In genomic region chr2:130252880-130253645, GRCh38 we compare ENCODE assay signal across 1 cellular context.
TF ChIP-seq lines count a peak whose summit lies in the region.

No MANE protein-coding gene starts in this region.

TF ChIP-seq in GM23338, 12 proteins besides CTCF, POLR2A, EP300 and RAD21 (continued from another document):
- no peak for TF ChIP-seq REST (IDR thresholded peaks at IDR 0.05; ENCODE audit: unreplicated experiment)
- TF ChIP-seq, protein P1, sequence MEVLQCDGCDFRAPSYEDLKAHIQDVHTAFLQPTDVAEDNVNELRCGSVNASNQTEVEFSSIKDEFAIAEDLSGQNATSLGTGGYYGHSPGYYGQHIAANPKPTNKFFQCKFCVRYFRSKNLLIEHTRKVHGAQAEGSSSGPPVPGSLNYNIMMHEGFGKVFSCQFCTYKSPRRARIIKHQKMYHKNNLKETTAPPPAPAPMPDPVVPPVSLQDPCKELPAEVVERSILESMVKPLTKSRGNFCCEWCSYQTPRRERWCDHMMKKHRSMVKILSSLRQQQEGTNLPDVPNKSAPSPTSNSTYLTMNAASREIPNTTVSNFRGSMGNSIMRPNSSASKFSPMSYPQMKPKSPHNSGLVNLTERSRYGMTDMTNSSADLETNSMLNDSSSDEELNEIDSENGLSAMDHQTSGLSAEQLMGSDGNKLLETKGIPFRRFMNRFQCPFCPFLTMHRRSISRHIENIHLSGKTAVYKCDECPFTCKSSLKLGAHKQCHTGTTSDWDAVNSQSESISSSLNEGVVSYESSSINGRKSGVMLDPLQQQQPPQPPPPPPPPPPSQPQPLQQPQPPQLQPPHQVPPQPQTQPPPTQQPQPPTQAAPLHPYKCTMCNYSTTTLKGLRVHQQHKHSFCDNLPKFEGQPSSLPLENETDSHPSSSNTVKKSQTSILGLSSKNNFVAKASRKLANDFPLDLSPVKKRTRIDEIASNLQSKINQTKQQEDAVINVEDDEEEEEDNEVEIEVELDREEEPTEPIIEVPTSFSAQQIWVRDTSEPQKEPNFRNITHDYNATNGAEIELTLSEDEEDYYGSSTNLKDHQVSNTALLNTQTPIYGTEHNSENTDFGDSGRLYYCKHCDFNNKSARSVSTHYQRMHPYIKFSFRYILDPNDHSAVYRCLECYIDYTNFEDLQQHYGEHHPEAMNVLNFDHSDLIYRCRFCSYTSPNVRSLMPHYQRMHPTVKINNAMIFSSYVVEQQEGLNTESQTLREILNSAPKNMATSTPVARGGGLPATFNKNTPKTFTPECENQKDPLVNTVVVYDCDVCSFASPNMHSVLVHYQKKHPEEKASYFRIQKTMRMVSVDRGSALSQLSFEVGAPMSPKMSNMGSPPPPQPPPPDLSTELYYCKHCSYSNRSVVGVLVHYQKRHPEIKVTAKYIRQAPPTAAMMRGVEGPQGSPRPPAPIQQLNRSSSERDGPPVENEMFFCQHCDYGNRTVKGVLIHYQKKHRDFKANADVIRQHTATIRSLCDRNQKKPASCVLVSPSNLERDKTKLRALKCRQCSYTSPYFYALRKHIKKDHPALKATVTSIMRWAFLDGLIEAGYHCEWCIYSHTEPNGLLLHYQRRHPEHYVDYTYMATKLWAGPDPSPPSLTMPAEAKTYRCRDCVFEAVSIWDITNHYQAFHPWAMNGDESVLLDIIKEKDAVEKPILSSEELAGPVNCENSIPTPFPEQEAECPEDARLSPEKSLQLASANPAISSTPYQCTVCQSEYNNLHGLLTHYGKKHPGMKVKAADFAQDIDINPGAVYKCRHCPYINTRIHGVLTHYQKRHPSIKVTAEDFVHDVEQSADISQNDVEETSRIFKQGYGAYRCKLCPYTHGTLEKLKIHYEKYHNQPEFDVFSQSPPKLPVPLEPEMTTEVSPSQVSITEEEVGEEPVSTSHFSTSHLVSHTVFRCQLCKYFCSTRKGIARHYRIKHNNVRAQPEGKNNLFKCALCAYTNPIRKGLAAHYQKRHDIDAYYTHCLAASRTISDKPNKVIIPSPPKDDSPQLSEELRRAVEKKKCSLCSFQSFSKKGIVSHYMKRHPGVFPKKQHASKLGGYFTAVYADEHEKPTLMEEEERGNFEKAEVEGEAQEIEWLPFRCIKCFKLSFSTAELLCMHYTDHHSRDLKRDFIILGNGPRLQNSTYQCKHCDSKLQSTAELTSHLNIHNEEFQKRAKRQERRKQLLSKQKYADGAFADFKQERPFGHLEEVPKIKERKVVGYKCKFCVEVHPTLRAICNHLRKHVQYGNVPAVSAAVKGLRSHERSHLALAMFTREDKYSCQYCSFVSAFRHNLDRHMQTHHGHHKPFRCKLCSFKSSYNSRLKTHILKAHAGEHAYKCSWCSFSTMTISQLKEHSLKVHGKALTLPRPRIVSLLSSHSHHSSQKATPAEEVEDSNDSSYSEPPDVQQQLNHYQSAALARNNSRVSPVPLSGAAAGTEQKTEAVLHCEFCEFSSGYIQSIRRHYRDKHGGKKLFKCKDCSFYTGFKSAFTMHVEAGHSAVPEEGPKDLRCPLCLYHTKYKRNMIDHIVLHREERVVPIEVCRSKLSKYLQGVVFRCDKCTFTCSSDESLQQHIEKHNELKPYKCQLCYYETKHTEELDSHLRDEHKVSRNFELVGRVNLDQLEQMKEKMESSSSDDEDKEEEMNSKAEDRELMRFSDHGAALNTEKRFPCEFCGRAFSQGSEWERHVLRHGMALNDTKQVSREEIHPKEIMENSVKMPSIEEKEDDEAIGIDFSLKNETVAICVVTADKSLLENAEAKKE (CRISPR knock-in tag; IDR thresholded peaks at IDR 0.05): no peak
- TF ChIP-seq POLR2AphosphoS5 (IDR thresholded peaks at IDR 0.05; ENCODE audit: low read depth): no peak
- TF ChIP-seq JUNB (IDR thresholded peaks at IDR 0.05; ENCODE audit: unreplicated experiment): no peak
